ENCODE assay signal across 8 cellular contexts in the genomic region with DNA sequence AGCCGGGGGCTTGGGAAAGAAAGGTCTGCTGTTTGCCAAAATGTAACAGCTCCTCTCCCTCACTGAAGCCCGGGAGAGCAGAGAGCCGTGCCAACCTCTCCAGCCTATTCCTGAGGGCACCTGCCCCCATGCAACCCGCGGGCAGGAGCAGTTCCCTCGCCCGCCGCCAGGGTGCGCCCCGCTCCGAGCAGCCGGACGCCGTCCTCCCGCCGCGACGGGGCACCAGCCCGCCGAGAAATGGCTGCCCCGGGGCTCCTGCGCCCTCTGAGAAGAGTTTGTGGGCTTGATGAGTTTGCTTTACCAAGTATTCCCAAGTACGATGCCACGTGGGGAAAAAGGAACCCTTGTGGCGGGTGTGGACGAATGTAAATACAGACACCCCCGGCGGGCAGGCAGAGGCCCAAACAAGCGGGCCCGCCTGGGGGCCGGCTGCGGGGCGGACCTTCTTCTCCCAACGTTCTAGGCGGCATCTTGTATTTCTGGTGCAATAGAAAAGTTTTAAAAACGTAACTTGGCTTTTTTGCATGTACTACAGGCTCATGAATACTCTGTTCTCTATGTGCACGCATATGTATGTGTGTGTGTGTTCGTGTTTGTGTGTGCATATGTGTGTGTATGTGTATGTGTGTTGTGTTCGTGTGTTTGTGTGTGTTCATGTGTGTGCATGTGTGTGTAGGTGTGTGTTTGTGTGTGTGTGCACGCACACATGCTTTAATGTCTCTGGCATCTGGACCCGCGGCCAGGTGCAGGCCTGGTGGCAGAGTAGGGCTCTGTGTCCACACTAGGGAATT.
DNase-seq lines count a peak whose midpoint lies in the region; ATAC-seq, FAIRE-seq and TF ChIP-seq lines count a peak whose summit lies in the region.

No MANE protein-coding gene starts in this region.

- no peak overlapping the region for H3K27ac Mint-ChIP-seq in activated B cell treated with CpG ODN at 0.5 μM for 24 hours

- H3K4me1 ChIP-seq in DOHH2 (ENCODE audit: control insufficient read depth, low read length): peaks cover 3% of the 10 kb centered on the region; the same call in 1 of the 2 replicates

- H3K4me3 Mint-ChIP-seq in activated B cell treated with CpG ODN at 0.5 μM for 24 hours: no peak overlapping the region

- POLR2A ChIA-PET in activated B cell treated with CpG ODN at 0.5 μM for 24 hours (lab: Charles Lee): no interaction called here

- TF ChIP-seq CTCF in DOHH2 (IDR thresholded peaks at IDR 0.05; ENCODE audit: low read depth, low read length, poor library complexity, severe bottlenecking) (peak; percentile 95), activated B cell treated with CpG ODN at 0.5 μM for 24 hours (IDR thresholded peaks at IDR 0.05) (peak; percentile 52), bronchial epithelial cell (IDR thresholded peaks at IDR 0.05; ENCODE audit: insufficient read depth, low read length, severe bottlenecking) (peak; percentile 95)

- H3K4me2 ChIP-seq in DOHH2 (ENCODE audit: low read length): peak overlapping the region; percentile 46

- H4K20me1 ChIP-seq in DOHH2 (ENCODE audit: control insufficient read depth, insufficient read depth, low read depth, low read length): no peaks in the 10 kb centered on the region; the same call in 1 of the 2 replicates

- intact Hi-C loops in activated B cell treated with CpG ODN at 0.5 μM for 24 hours (cut with micrococcal nuclease): loop anchor here (1.0 to 2.0 kb wide), 4 partner anchors 38 to 169 kb away; no protein-coding TSS in a partner anchor

- H3K9me2 ChIP-seq in DOHH2 (replicated peaks; ENCODE audit: control insufficient read depth, low read length): no peaks in the 10 kb centered on the region

- H3K27me3 ChIP-seq in DOHH2 (ENCODE audit: control insufficient read depth, low read length): no peaks in the 10 kb centered on the region
- no peaks in the 10 kb centered on the region for H3K27me3 ChIP-seq in bronchial epithelial cell (ENCODE audit: control insufficient read depth, insufficient read depth, low read length)

- H3K9me3 Mint-ChIP-seq in activated B cell treated with CpG ODN at 0.5 μM for 24 hours: no peaks in the 10 kb centered on the region

- peak; percentile 66 for ATAC-seq in GM21786 (IDR thresholded peaks at IDR 0.05; ENCODE audit: unreplicated experiment)
- peak; percentile 98 for ATAC-seq in activated B cell treated with CpG ODN at 0.5 μM for 24 hours (ENCODE audit: low read depth)

- H3K79me2 ChIP-seq in DOHH2 (ENCODE audit: control insufficient read depth, low read length): no peaks in the 10 kb centered on the region

- H3K36me3 ChIP-seq in DOHH2 (ENCODE audit: control insufficient read depth, low read length) (no peaks in the 10 kb centered on the region), bronchial epithelial cell (ENCODE audit: control insufficient read depth, insufficient read depth, low read length) (no peaks in the 10 kb centered on the region)

- H3K27ac ChIP-seq in DOHH2 (ENCODE audit: low read depth, low read length): no peak overlapping the region

- no peaks in the 10 kb centered on the region for H3K9me3 ChIP-seq in DOHH2 (ENCODE audit: control insufficient read depth, insufficient read depth, low read length)

- no peaks in the 10 kb centered on the region for H3K4me1 Mint-ChIP-seq in activated B cell treated with CpG ODN at 0.5 μM for 24 hours

- H3F3A ChIP-seq in DOHH2 (ENCODE audit: control insufficient read depth, insufficient read depth): no peaks in the 10 kb centered on the region; the same call in 1 of the 2 replicates

- DNase-seq in MV-4-11 (lab: John Stamatoyannopoulos, UW) (peak; percentile 22), activated B cell treated with CpG ODN at 0.5 μM for 24 hours (peak; percentile 86), bronchial epithelial cell (ENCODE audit: low read depth) (peak; percentile 18), left kidney (ENCODE audit: low read depth, low spot score) (peak; percentile 80), H54 (ENCODE audit: insufficient read length, low spot score) (no peak)
- DNase-seq in stimulated activated CD4-positive, alpha-beta T cell treated with anti-CD3 and anti-CD28 coated beads, Interleukin-4, amount 100 ng/mL, for 24 hours: peak; percentile 83

- no peaks in the 10 kb centered on the region for H3K36me3 Mint-ChIP-seq in activated B cell treated with CpG ODN at 0.5 μM for 24 hours (ENCODE audit: low read depth)

- no peak for TF ChIP-seq POLR2A in H54 (IDR thresholded peaks at IDR 0.05; ENCODE audit: low read depth, low read length)

- no peak overlapping the region for H3K4me3 ChIP-seq in DOHH2 (ENCODE audit: low read length)
- H3K4me3 ChIP-seq in bronchial epithelial cell (ENCODE audit: low read depth, low read length): peak overlapping the region; percentile 11

- FAIRE-seq in bronchial epithelial cell (lab: Jason Lieb, UNC): no peak
- no peak for FAIRE-seq in H54 (lab: Jason Lieb, UNC)

- CTCF ChIA-PET in activated B cell treated with CpG ODN at 0.5 μM for 24 hours (lab: Charles Lee): interaction anchor here (0.7 to 6.5 kb wide), 11 partner anchors 33 to 462 kb away, joined by 3 to 65 read pairs (median 3); no protein-coding TSS in a partner anchor

- no peaks in the 10 kb centered on the region for H3K27me3 Mint-ChIP-seq in activated B cell treated with CpG ODN at 0.5 μM for 24 hours
